8 cellular contexts compared by ENCODE assay signal in the genomic region with DNA sequence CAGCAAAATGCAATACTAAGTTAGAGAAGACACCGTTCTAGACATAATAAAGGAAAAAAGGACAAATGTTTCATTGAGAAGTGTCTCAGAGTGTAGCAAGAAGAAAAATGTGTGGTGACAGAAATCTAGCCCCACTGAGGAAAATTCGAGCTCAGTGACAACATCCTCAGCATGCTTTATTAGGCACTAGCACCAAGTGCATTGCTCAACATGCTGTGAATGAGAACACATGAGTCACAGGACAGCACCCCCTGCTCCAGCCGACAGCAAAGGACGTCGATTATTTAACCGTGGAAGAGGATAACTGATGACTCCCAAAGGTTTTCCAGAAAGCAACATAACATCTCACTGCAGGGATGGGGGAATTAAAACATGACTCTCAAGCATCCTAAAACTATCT.
DNase-seq lines count a peak whose midpoint lies in the region; ATAC-seq and TF ChIP-seq lines count a peak whose summit lies in the region.

No MANE protein-coding gene starts in this region.

- DNase-seq in ELR (ENCODE audit: low read depth) (peak; percentile 90), heart left ventricle (peak in 3 of 5 donors; percentile 37 to 65 (median 59)), gastrocnemius medialis (peak; percentile 79), SK-N-DZ (ENCODE audit: low spot score) (no peak), activated gamma-delta T cell treated with Interleukin-2 at 50 U/mL for 16 hours (no peak), OCI-M2 (lab: John Stamatoyannopoulos, UW; ENCODE audit: unreplicated experiment) (no peak)

- no peak for TF ChIP-seq POLR2A in heart left ventricle (IDR thresholded peaks at IDR 0.05)
- TF ChIP-seq POLR2A in gastrocnemius medialis (IDR thresholded peaks at IDR 0.05), result no peak

- peak overlapping the region; percentile 51 for H3K27ac Mint-ChIP-seq in activated T-helper 17 cell treated with anti-CD3 and anti-CD28 coated beads, Interleukin-2, amount 50 U/mL, for 72 hours

- H3K4me3 ChIP-seq in heart left ventricle (no peak overlapping the region), gastrocnemius medialis (no peak overlapping the region)

- H3K4me1 Mint-ChIP-seq in activated T-helper 17 cell treated with anti-CD3 and anti-CD28 coated beads, Interleukin-2, amount 50 U/mL, for 72 hours, result peaks cover 10% of the 10 kb centered on the region

- no peaks in the 10 kb centered on the region for H3K9me3 ChIP-seq in heart left ventricle
- H3K9me3 ChIP-seq in gastrocnemius medialis, result no peaks in the 10 kb centered on the region

- H3K9me3 Mint-ChIP-seq in activated T-helper 17 cell treated with anti-CD3 and anti-CD28 coated beads, Interleukin-2, amount 50 U/mL, for 72 hours, result no peaks in the 10 kb centered on the region

- H3K4me1 ChIP-seq in heart left ventricle (peaks cover 0 to 80% (median 42%) of the 10 kb centered on the region in 12 donors), gastrocnemius medialis (peaks cover 15 to 23% of the 10 kb centered on the region in 2 donors)

- WGBS in heart left ventricle, 4 donors, result 55 to 76% (median 63%) methylated on average over 6 of the region's 6 CpGs

- intact Hi-C loops in heart left ventricle (cut with DNase I) (loop anchor here in 7 of 10 donors (5.0 to 10.0 kb wide), 5 partner anchors 83 to 186 kb away; a partner anchor contains a TSS), gastrocnemius medialis (cut with DNase I; ENCODE audit: low total_unique reads) (loop anchor here (2.0 to 10.0 kb wide), 3 partner anchors 42 to 394 kb away; no protein-coding TSS in a partner anchor)

- H3K36me3 ChIP-seq in heart left ventricle (no peaks in the 10 kb centered on the region), gastrocnemius medialis (no peaks in the 10 kb centered on the region)

- no peaks in the 10 kb centered on the region for H3K27me3 Mint-ChIP-seq in activated T-helper 17 cell treated with anti-CD3 and anti-CD28 coated beads, Interleukin-2, amount 50 U/mL, for 72 hours

- H3K27me3 ChIP-seq in heart left ventricle (no peaks in the 10 kb centered on the region), gastrocnemius medialis (no peaks in the 10 kb centered on the region)

- H3K36me3 Mint-ChIP-seq in activated T-helper 17 cell treated with anti-CD3 and anti-CD28 coated beads, Interleukin-2, amount 50 U/mL, for 72 hours (ENCODE audit: low read depth), result no peaks in the 10 kb centered on the region

- TF ChIP-seq CTCF in heart left ventricle (IDR thresholded peaks at IDR 0.05), result no peak
- no peak for TF ChIP-seq CTCF in gastrocnemius medialis (IDR thresholded peaks at IDR 0.05 in 4 of 5, conservative IDR thresholded peaks at IDR 0.05 in 1 of 5)

- in situ Hi-C loops in gastrocnemius medialis (cut with MboI; ENCODE audit: low sequenced_read_pairs in 4 of 4), result loop anchor here in 2 of 4 donors (10.0 to 25.0 kb wide), 2 partner anchors 64 to 188 kb away; a partner anchor contains a TSS

- H3K27ac ChIP-seq in heart left ventricle, result peak overlapping the region in 11 of 12 donors; percentile 25 to 80 (median 58)
- H3K27ac ChIP-seq in gastrocnemius medialis, result peak overlapping the region; percentile 52 to 76 (median 72)

- H3K4me3 Mint-ChIP-seq in activated T-helper 17 cell treated with anti-CD3 and anti-CD28 coated beads, Interleukin-2, amount 50 U/mL, for 72 hours, result no peak overlapping the region

- no peak for ATAC-seq in activated T-helper 17 cell treated with anti-CD3 and anti-CD28 coated beads, Interleukin-2, amount 50 U/mL, for 72 hours (replicated peaks)
- peak; percentile 70 to 94 (median 82) for ATAC-seq in heart left ventricle
- peak; percentile 96 to 97 for ATAC-seq in gastrocnemius medialis
- no peak for ATAC-seq in HG03135 (IDR thresholded peaks at IDR 0.05; ENCODE audit: unreplicated experiment)

Comparison
In these comparisons a context has a peak if more than half of its experiments do, and no peak if none do; other contexts are left out.
1. DNase-seq: peak in ELR (single experiment), heart left ventricle (3 of 5) and gastrocnemius medialis (2 of 2); none in SK-N-DZ (single experiment), activated gamma-delta T cell treated with Interleukin-2 at 50 U/mL for 16 hours (single experiment) and OCI-M2 (single experiment).
2. ATAC-seq: peak in heart left ventricle (4 of 4) and gastrocnemius medialis (2 of 2); none in activated T-helper 17 cell treated with anti-CD3 and anti-CD28 coated beads, Interleukin-2, amount 50 U/mL, for 72 hours (single experiment) and HG03135 (single experiment).